Comparison of ENCODE assay signal across 8 cellular contexts in the genomic region with DNA sequence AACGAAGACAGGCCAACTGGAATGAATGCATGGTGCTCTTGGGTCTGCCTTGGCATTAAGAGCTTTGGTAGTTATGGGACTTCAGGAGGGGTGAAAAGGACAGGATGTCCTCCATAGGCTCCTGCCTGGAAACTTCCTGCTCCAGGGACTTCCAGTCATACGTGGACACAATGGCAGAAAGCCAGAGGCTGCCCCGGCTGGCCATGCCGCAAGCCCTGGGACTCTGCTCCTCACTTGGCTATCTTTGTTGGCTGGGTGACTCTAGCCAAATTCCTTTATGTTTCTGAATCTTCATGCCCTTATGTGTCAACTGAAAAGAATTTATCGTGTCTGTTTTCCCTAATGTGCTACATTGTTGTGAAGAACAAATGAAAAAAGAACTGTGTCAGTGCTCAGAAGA.
A peak's percentile ranks its signal among the peaks of the same experiment; 100 is the strongest.
DNase-seq lines count a peak whose midpoint lies in the region; ATAC-seq and TF ChIP-seq lines count a peak whose summit lies in the region.

No MANE protein-coding gene starts in this region.

- H3K27ac ChIP-seq in coronary artery: no peak overlapping the region
- H3K27ac ChIP-seq in stomach: peak overlapping the region in 1 of 5 donors; percentile 15

- H3K4me1 ChIP-seq in stomach: peaks cover 8 to 46% (median 34%) of the 10 kb centered on the region in 4 donors

- H3K27me3 ChIP-seq in stomach: no peaks in the 10 kb centered on the region

- H3K4me3 ChIP-seq in coronary artery (no peak overlapping the region), stomach (no peak overlapping the region)

- ATAC-seq in left lobe of liver (peak; percentile 93), HG03571 (IDR thresholded peaks at IDR 0.05; ENCODE audit: unreplicated experiment) (no peak), HG02981 (IDR thresholded peaks at IDR 0.05; ENCODE audit: unreplicated experiment) (no peak)

- TF ChIP-seq POLR2A in stomach (IDR thresholded peaks at IDR 0.05): no peak

- intact Hi-C loops in stomach (cut with DNase I; ENCODE audit: low total_unique reads): no loop called here

- no peaks in the 10 kb centered on the region for H3K9me3 ChIP-seq in stomach

- no peak for TF ChIP-seq CTCF in coronary artery (IDR thresholded peaks at IDR 0.05)
- TF ChIP-seq CTCF in stomach (IDR thresholded peaks at IDR 0.05): no peak

- H3K36me3 ChIP-seq in stomach: no peaks in the 10 kb centered on the region

- DNase-seq in HT1080 (ENCODE audit: low read depth) (peak; percentile 75), coronary artery (ENCODE audit: low spot score) (peak; percentile 78), left lobe of liver (ENCODE audit: low spot score) (peak; percentile 87), stomach (peak; percentile 76), NCI-H2081 (lab: John Stamatoyannopoulos, UW) (no peak)
- DNase-seq in NK-92 treated with Interleukin-12 subunit alpha and Interleukin-12 subunit beta, amount 100 ng/mL, for 24 hours (lab: John Stamatoyannopoulos, UW): no peak

- WGBS in stomach, 5 donors: 33 to 42% (median 41%) methylated on average over 5 of the region's 5 CpGs

- no peak for TF ChIP-seq EP300 in stomach (IDR thresholded peaks at IDR 0.05)

Comparison
In these comparisons a context has a peak if more than half of its experiments do, and no peak if none do; other contexts are left out.
1. DNase-seq: peak in HT1080 (single experiment), coronary artery (single experiment), left lobe of liver (single experiment) and stomach (single experiment); none in NCI-H2081 (0 of 2) and NK-92 treated with Interleukin-12 subunit alpha and Interleukin-12 subunit beta, amount 100 ng/mL, for 24 hours (single experiment).